In the genomic region with DNA sequence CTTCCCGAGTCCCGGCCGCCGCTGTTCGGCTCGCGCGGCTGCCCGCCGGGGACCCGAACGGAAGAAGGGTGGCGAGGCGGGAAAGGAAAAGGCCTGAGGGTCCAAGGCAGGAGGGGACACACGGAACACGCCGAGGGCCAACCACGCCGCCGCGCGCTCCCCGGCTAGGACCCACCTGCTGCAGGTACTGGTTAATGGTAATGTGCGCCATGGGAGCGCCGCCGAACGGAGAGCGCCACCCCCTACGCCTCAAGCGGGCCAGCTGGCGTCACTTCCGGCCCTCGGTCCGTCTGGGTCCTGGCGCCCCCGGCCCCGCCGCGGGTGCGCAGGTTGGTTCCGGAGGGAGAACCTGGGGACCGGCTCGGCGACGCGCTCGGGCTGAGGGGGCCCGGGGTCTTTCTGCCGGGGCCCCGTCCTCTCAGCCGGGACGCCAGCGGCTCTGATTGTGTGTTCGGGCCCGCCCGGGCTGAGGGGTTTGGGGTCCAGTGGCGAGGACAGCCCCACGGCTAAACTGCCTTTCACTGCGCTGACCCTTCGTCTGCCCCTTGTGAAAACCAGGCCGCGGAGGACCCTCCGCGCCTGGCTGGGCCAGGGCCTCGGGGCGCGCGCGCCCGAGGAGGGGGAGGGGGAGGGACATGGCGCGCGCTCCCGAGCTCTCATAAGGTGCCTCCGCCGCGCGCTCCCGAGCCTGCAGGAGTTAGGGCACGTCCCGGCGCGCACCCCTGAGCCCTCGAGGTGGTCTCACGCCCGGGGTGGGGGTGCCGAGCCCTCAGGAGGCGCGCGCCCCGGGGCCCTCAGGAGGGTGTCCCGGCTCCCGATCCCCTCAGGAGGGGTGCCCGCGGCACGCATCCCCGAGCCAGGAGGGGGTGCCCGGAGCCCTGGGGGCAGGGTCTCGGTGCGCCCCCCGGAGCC, we compare ENCODE assay signal across 1 cellular context.
A peak's percentile ranks its signal among the peaks of the same experiment; 100 is the strongest.
TF ChIP-seq lines count a peak whose summit lies in the region.

A gene (minus strand): TSS at position 246 of the 912 bp plus-strand sequence. CDS start 35 bp downstream, at position 211.

TF ChIP-seq in HepG2, 621 proteins besides CTCF, POLR2A, EP300 and RAD21 (continued from another document and continues in another):
- TF ChIP-seq CEBPG (CRISPR knock-in tag; IDR thresholded peaks at IDR 0.05) (peak; percentile 53), NR3C1 (CRISPR knock-in tag; IDR thresholded peaks at IDR 0.05) (no peak), ZNF441 (CRISPR knock-in tag; IDR thresholded peaks at IDR 0.05; ENCODE audit: borderline replicate concordance) (peak; percentile 84), ZNF879 (CRISPR knock-in tag; IDR thresholded peaks at IDR 0.05) (no peak), ZNF12 (CRISPR knock-in tag; IDR thresholded peaks at IDR 0.05) (peak; percentile 78), ZFP62 (CRISPR knock-in tag; IDR thresholded peaks at IDR 0.05) (0 out of 2 replicates have a peak, but pooled peaks have one; percentile 67), SAP130 (CRISPR knock-in tag; IDR thresholded peaks at IDR 0.05; ENCODE audit: low read depth) (peak; percentile 91), HIVEP1 (CRISPR knock-in tag; IDR thresholded peaks at IDR 0.05) (peak; percentile 82), FIP1L1 (IDR thresholded peaks at IDR 0.05; ENCODE audit: borderline replicate concordance, insufficient read depth, low read depth, low read length) (0 out of 2 replicates have a peak, but pooled peaks have one; percentile 57), HOXD1 (CRISPR knock-in tag; IDR thresholded peaks at IDR 0.05) (no peak), ZNF644 (CRISPR knock-in tag; IDR thresholded peaks at IDR 0.05; ENCODE audit: low read depth) (no peak), ZNF207 (IDR thresholded peaks at IDR 0.05; ENCODE audit: borderline replicate concordance) (no peak), ZNF468 (CRISPR knock-in tag; IDR thresholded peaks at IDR 0.05) (no peak; the same call in 1 of the 2 replicates), ZNF30 (CRISPR knock-in tag; IDR thresholded peaks at IDR 0.05) (peak; percentile 87), NFE2L2 (IDR thresholded peaks at IDR 0.05; ENCODE audit: low read length) (no peak), ZNF34 (CRISPR knock-in tag; IDR thresholded peaks at IDR 0.05; ENCODE audit: borderline replicate concordance) (peak; percentile 75; the same call in 1 of the 2 replicates), ZNF256 (CRISPR knock-in tag; conservative IDR thresholded peaks at IDR 0.05) (0 out of 2 replicates have a peak, but pooled peaks have one; percentile 41), HNRNPH1 (optimal IDR thresholded peaks at IDR 0.05; ENCODE audit: low read depth, low read length) (no peak), ZFP36L1 (CRISPR knock-in tag; IDR thresholded peaks at IDR 0.05) (peak; percentile 51; the same call in 1 of the 2 replicates), ESRRA (CRISPR knock-in tag; IDR thresholded peaks at IDR 0.05; ENCODE audit: low read depth) (no peak; the same call in none of the 2 replicates), ZNF564 (CRISPR knock-in tag; IDR thresholded peaks at IDR 0.05) (peak; percentile 82; the same call in 1 of the 2 replicates), ZNF589 (CRISPR knock-in tag; conservative IDR thresholded peaks at IDR 0.05) (peak; percentile 23), ZNF33B (CRISPR knock-in tag; IDR thresholded peaks at IDR 0.05) (peak; percentile 63; the same call in 1 of the 2 replicates)
- TF ChIP-seq, protein P1, sequence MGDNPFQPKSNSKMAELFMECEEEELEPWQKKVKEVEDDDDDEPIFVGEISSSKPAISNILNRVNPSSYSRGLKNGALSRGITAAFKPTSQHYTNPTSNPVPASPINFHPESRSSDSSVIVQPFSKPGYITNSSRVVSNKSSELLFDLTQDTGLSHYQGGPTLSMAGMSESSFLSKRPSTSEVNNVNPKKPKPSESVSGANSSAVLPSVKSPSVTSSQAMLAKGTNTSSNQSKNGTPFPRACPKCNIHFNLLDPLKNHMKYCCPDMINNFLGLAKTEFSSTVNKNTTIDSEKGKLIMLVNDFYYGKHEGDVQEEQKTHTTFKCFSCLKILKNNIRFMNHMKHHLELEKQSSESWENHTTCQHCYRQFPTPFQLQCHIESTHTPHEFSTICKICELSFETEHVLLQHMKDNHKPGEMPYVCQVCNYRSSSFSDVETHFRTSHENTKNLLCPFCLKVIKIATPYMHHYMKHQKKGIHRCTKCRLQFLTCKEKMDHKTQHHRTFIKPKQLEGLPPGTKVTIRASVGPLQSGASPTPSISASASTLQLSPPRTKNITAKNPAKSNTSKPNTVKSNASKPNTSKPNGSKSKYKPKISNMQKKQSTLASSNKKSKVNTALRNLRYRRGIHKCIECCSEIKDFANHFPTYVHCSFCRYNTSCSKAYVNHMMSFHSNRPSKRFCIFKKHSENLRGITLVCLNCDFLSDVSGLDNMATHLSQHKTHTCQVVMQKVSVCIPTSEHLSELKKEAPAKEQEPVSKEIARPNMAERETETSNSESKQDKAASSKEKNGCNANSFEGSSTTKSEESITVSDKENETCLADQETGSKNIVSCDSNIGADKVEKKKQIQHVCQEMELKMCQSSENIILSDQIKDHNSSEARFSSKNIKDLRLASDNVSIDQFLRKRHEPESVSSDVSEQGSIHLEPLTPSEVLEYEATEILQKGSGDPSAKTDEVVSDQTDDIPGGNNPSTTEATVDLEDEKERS (CRISPR knock-in tag; IDR thresholded peaks at IDR 0.05), result peak; percentile 87; the same call in 1 of the 2 replicates
- TF ChIP-seq, protein P2, sequence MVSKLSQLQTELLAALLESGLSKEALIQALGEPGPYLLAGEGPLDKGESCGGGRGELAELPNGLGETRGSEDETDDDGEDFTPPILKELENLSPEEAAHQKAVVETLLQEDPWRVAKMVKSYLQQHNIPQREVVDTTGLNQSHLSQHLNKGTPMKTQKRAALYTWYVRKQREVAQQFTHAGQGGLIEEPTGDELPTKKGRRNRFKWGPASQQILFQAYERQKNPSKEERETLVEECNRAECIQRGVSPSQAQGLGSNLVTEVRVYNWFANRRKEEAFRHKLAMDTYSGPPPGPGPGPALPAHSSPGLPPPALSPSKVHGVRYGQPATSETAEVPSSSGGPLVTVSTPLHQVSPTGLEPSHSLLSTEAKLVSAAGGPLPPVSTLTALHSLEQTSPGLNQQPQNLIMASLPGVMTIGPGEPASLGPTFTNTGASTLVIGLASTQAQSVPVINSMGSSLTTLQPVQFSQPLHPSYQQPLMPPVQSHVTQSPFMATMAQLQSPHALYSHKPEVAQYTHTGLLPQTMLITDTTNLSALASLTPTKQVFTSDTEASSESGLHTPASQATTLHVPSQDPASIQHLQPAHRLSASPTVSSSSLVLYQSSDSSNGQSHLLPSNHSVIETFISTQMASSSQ (IDR thresholded peaks at IDR 0.05; ENCODE audit: low read depth), result no peak; the same call in 1 of the 2 replicates
- TF ChIP-seq, protein P2 (CRISPR knock-in tag; IDR thresholded peaks at IDR 0.05; ENCODE audit: borderline replicate concordance), result peak; percentile 47; the same call in 1 of the 2 replicates
- TF ChIP-seq, protein P3, sequence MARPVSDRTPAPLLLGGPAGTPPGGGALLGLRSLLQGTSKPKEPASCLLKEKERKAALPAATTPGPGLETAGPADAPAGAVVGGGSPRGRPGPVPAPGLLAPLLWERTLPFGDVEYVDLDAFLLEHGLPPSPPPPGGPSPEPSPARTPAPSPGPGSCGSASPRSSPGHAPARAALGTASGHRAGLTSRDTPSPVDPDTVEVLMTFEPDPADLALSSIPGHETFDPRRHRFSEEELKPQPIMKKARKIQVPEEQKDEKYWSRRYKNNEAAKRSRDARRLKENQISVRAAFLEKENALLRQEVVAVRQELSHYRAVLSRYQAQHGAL (CRISPR knock-in tag; IDR thresholded peaks at IDR 0.05; ENCODE audit: not compliant biosample characterization), result no peak
- TF ChIP-seq, protein P4, sequence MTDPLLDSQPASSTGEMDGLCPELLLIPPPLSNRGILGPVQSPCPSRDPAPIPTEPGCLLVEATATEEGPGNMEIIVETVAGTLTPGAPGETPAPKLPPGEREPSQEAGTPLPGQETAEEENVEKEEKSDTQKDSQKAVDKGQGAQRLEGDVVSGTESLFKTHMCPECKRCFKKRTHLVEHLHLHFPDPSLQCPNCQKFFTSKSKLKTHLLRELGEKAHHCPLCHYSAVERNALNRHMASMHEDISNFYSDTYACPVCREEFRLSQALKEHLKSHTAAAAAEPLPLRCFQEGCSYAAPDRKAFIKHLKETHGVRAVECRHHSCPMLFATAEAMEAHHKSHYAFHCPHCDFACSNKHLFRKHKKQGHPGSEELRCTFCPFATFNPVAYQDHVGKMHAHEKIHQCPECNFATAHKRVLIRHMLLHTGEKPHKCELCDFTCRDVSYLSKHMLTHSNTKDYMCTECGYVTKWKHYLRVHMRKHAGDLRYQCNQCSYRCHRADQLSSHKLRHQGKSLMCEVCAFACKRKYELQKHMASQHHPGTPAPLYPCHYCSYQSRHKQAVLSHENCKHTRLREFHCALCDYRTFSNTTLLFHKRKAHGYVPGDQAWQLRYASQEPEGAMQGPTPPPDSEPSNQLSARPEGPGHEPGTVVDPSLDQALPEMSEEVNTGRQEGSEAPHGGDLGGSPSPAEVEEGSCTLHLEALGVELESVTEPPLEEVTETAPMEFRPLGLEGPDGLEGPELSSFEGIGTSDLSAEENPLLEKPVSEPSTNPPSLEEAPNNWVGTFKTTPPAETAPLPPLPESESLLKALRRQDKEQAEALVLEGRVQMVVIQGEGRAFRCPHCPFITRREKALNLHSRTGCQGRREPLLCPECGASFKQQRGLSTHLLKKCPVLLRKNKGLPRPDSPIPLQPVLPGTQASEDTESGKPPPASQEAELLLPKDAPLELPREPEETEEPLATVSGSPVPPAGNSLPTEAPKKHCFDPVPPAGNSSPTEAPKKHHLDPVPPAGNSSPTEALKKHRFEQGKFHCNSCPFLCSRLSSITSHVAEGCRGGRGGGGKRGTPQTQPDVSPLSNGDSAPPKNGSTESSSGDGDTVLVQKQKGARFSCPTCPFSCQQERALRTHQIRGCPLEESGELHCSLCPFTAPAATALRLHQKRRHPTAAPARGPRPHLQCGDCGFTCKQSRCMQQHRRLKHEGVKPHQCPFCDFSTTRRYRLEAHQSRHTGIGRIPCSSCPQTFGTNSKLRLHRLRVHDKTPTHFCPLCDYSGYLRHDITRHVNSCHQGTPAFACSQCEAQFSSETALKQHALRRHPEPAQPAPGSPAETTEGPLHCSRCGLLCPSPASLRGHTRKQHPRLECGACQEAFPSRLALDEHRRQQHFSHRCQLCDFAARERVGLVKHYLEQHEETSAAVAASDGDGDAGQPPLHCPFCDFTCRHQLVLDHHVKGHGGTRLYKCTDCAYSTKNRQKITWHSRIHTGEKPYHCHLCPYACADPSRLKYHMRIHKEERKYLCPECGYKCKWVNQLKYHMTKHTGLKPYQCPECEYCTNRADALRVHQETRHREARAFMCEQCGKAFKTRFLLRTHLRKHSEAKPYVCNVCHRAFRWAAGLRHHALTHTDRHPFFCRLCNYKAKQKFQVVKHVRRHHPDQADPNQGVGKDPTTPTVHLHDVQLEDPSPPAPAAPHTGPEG (CRISPR knock-in tag; IDR thresholded peaks at IDR 0.05), result no peak
- TF ChIP-seq, protein P5, sequence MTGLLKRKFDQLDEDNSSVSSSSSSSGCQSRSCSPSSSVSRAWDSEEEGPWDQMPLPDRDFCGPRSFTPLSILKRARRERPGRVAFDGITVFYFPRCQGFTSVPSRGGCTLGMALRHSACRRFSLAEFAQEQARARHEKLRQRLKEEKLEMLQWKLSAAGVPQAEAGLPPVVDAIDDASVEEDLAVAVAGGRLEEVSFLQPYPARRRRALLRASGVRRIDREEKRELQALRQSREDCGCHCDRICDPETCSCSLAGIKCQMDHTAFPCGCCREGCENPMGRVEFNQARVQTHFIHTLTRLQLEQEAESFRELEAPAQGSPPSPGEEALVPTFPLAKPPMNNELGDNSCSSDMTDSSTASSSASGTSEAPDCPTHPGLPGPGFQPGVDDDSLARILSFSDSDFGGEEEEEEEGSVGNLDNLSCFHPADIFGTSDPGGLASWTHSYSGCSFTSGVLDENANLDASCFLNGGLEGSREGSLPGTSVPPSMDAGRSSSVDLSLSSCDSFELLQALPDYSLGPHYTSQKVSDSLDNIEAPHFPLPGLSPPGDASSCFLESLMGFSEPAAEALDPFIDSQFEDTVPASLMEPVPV (CRISPR knock-in tag; IDR thresholded peaks at IDR 0.05), result peak; percentile 95
- TF ChIP-seq, protein P6, sequence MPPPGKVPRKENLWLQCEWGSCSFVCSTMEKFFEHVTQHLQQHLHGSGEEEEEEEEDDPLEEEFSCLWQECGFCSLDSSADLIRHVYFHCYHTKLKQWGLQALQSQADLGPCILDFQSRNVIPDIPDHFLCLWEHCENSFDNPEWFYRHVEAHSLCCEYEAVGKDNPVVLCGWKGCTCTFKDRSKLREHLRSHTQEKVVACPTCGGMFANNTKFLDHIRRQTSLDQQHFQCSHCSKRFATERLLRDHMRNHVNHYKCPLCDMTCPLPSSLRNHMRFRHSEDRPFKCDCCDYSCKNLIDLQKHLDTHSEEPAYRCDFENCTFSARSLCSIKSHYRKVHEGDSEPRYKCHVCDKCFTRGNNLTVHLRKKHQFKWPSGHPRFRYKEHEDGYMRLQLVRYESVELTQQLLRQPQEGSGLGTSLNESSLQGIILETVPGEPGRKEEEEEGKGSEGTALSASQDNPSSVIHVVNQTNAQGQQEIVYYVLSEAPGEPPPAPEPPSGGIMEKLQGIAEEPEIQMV (CRISPR knock-in tag; IDR thresholded peaks at IDR 0.05; ENCODE audit: low read depth), result no peak
